ENCODE assay signal across 9 cellular contexts in the genomic region with DNA sequence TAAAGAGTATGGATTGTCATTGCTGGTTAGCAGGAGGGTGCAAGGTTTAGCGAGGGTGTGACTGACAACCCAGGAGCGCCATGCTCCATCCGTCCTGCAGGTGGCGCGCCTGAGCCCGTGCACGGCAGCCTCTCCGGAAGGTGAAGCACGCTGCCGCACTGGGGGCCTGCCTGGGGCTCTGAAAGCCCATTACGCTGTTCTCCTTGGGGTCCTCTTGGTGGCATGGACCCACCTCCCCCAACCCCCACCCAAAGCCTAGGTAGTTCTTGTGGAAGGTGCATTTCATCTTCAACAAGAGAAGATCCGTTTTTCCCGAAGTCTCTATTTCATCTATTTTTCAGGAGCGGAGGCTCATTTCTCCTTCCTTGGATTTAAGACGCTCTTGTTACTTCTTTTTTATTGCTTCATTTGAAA.
DNase-seq lines count a peak whose midpoint lies in the region; ATAC-seq and TF ChIP-seq lines count a peak whose summit lies in the region.
"Had no signal": no experiment of that assay in that cellular context is flagged by ENCODE, and none has a peak within 500 bp of the region (broad histone marks: within the 10 kb centered on the region; RNA-seq: fewer than 3 reads in every experiment).

No MANE protein-coding gene starts in this region.

- peaks cover 18% of the 10 kb centered on the region for H3K4me1 Mint-ChIP-seq in Caco-2 (ENCODE audit: low read depth, unreplicated experiment)

- no TSS peak for BruUV-seq in Caco-2 (replicated peaks; lab: Mats Ljungman, UMichigan)

- no peak overlapping the region for H3K4me3 ChIP-seq in Caco-2 (ENCODE audit: low read depth, low read length)
- H3K4me3 ChIP-seq in MG63 = no peak overlapping the region
- no peak overlapping the region for H3K4me3 ChIP-seq in fibroblast of pulmonary artery (replicated peaks; ENCODE audit: low read depth, low read length)

- H3K4me3 Mint-ChIP-seq in Caco-2 (ENCODE audit: unreplicated experiment) = no peak overlapping the region

- peaks cover 12% of the 10 kb centered on the region; the same call in 1 of the 2 replicates for H3K4me1 ChIP-seq in Caco-2

- H3K27ac Mint-ChIP-seq in Caco-2 (ENCODE audit: unreplicated experiment) = no peak overlapping the region

- intact Hi-C loops in Caco-2 (cut with micrococcal nuclease; ENCODE audit: unreplicated experiment) = loop anchor here (2.0 kb wide), 1 partner anchor 87 kb away; no protein-coding TSS in a partner anchor

- peak; percentile 76 to 95 for TF ChIP-seq CTCF in Caco-2 (IDR thresholded peaks at IDR 0.05; ENCODE audit: insufficient read depth in 1 of 2, low read depth in 1 of 2, low read length in 1 of 2, severe bottlenecking in 1 of 2, unreplicated experiment in 1 of 2)
- peak; percentile 89 for TF ChIP-seq CTCF in fibroblast of pulmonary artery (IDR thresholded peaks at IDR 0.05; ENCODE audit: low read length, missing control alignments)

- CTCF ChIA-PET in Caco-2 (lab: Charles Lee) = no interaction called here

- H3K27me3 ChIP-seq in Caco-2 (replicated peaks; ENCODE audit: control insufficient read depth, insufficient read depth, low read length) = no peaks in the 10 kb centered on the region; the same call in 1 of the 2 replicates
- H3K27me3 ChIP-seq in MG63 = no peaks in the 10 kb centered on the region; the same call in 1 of the 2 replicates

- POLR2A ChIA-PET in Caco-2 (lab: Charles Lee) = no interaction called here

- H3K9me3 Mint-ChIP-seq in Caco-2 (ENCODE audit: unreplicated experiment) = peaks cover 32% of the 10 kb centered on the region

- no peaks in the 10 kb centered on the region for H3K36me3 ChIP-seq in Caco-2 (ENCODE audit: control insufficient read depth, insufficient read depth, low read length)
- H3K36me3 ChIP-seq in MG63 = no peaks in the 10 kb centered on the region

- H3K9me3 ChIP-seq in Caco-2 (peaks cover 39% of the 10 kb centered on the region), MG63 (peaks cover 16% of the 10 kb centered on the region)

- ATAC-seq in GM18519 (IDR thresholded peaks at IDR 0.05; ENCODE audit: low FRiP score, unreplicated experiment) = no peak
- no peak for ATAC-seq in GM18502 (IDR thresholded peaks at IDR 0.05; ENCODE audit: poor library complexity, unreplicated experiment)

- peak in 1 of 2 experiments; percentile 63 for DNase-seq in Caco-2
- peak; percentile 46 for DNase-seq in MG63
- DNase-seq in activated T-cell treated with anti-CD3 and anti-CD28 coated beads for 4 hours = peak; percentile 30
- peak; percentile 9 for DNase-seq in fibroblast of pulmonary artery (ENCODE audit: low read depth)
- peak; percentile 14 for DNase-seq in putamen (ENCODE audit: low spot score)
- DNase-seq in NCI-H2107 treated with DMSO at 0.1 percent for 48 hours (lab: John Stamatoyannopoulos, UW; ENCODE audit: unreplicated experiment) = no peak
- DNase-seq: naive B cell had no signal

- H3K36me3 Mint-ChIP-seq in Caco-2 (ENCODE audit: insufficient read depth, unreplicated experiment) = no peaks in the 10 kb centered on the region

- H3K27me3 Mint-ChIP-seq in Caco-2 (ENCODE audit: insufficient read depth, unreplicated experiment) = no peaks in the 10 kb centered on the region
